In genomic region chr1:219189021-219189824, GRCh38 we compare ENCODE assay signal across 8 cellular contexts. TPM values are rescaled to one million over a fixed set of nuclear protein-coding genes. Genes with fewer than 3 reads are reported as not detected.
DNase-seq lines count a peak whose midpoint lies in the region; ATAC-seq and TF ChIP-seq lines count a peak whose summit lies in the region.

No MANE protein-coding gene starts in this region.

- H3K4me3 ChIP-seq in OCI-LY1 (ENCODE audit: low read depth, low read length, poor library complexity, severe bottlenecking) (no peak overlapping the region), foreskin fibroblast (ENCODE audit: low read depth in 1 of 2, low read length in 2 of 2) (no peak overlapping the region), thyroid gland (replicated peaks in 1 of 3) (no peak overlapping the region)

- H3K4me2 ChIP-seq in OCI-LY1 (ENCODE audit: low read length), result peak overlapping the region; percentile 12; the same call in 1 of the 2 replicates

- no peaks in the 10 kb centered on the region for H3K9me3 Mint-ChIP-seq in CD4-positive, alpha-beta T cell

- TF ChIP-seq CTCF in OCI-LY1 (IDR thresholded peaks at IDR 0.05; ENCODE audit: low read length) (no peak), foreskin fibroblast (IDR thresholded peaks at IDR 0.05; ENCODE audit: low read depth, low read length) (no peak), thyroid gland (IDR thresholded peaks at IDR 0.05) (no peak)
- TF ChIP-seq CTCF in CD4-positive, alpha-beta T cell (IDR thresholded peaks at IDR 0.05), result no peak

- no peak overlapping the region for H2AFZ ChIP-seq in OCI-LY1 (ENCODE audit: low read length)

- H4K20me1 ChIP-seq in OCI-LY1 (ENCODE audit: insufficient read depth, low read length), result no peaks in the 10 kb centered on the region

- no peaks in the 10 kb centered on the region for H3K9me2 ChIP-seq in OCI-LY1 (ENCODE audit: low read depth, low read length)

- peaks cover 36% of the 10 kb centered on the region for H3K4me1 Mint-ChIP-seq in CD4-positive, alpha-beta T cell (ENCODE audit: low read depth)

- no peak for TF ChIP-seq POLR2A in thyroid gland (IDR thresholded peaks at IDR 0.05)

- no peaks in the 10 kb centered on the region for H3K27me3 ChIP-seq in OCI-LY1 (ENCODE audit: insufficient read depth, low read length)
- no peaks in the 10 kb centered on the region for H3K27me3 ChIP-seq in thyroid gland
- H3K27me3 ChIP-seq in CD4-positive, alpha-beta T cell (ENCODE audit: control insufficient read depth, insufficient read depth, low read length), result no peaks in the 10 kb centered on the region

- H3K9ac ChIP-seq in OCI-LY1 (ENCODE audit: low read length), result no peak overlapping the region

- peaks cover 48% of the 10 kb centered on the region for H3K36me3 Mint-ChIP-seq in CD4-positive, alpha-beta T cell (ENCODE audit: low read depth)

- peak overlapping the region; percentile 41 for H3K27ac ChIP-seq in OCI-LY1 (ENCODE audit: low read depth, low read length, poor library complexity, severe bottlenecking)
- peak overlapping the region in 2 of 3 donors; percentile 15 to 36 for H3K27ac ChIP-seq in thyroid gland
- H3K27ac ChIP-seq in CD4-positive, alpha-beta T cell (ENCODE audit: low read depth, low read length), result no peak overlapping the region

- DNase-seq in foreskin fibroblast (peak; percentile 40 to 79), thyroid gland (no peak), DMS153 treated with DMSO at 0.1 percent for 48 hours (lab: John Stamatoyannopoulos, UW; ENCODE audit: unreplicated experiment) (no peak)
- no peak for DNase-seq in activated CD8-positive, alpha-beta memory T cell treated with anti-CD3 and anti-CD28 coated beads, Interleukin-2, amount 50 U/mL, for 4 hours
- no peak for DNase-seq in CD4-positive, alpha-beta T cell

- CTCF ChIA-PET in CD4-positive, alpha-beta T cell (lab: Charles Lee), result interaction anchor here (1.7 kb wide), 1 partner anchor 15 kb away, joined by 5 read pairs; the partner anchor contains the start of gene LYPLAL1

- no peak overlapping the region for H3K4me3 Mint-ChIP-seq in CD4-positive, alpha-beta T cell

- H3K27ac Mint-ChIP-seq in CD4-positive, alpha-beta T cell, result no peak overlapping the region

- H3F3A ChIP-seq in OCI-LY1 (ENCODE audit: insufficient read depth, low read length), result no peaks in the 10 kb centered on the region

- H3K9me3 ChIP-seq in OCI-LY1 (ENCODE audit: low read length) (no peaks in the 10 kb centered on the region), thyroid gland (no peaks in the 10 kb centered on the region)
- H3K9me3 ChIP-seq in CD4-positive, alpha-beta T cell (ENCODE audit: control insufficient read depth, low read length), result no peaks in the 10 kb centered on the region

- H3K36me3 ChIP-seq in OCI-LY1 (ENCODE audit: insufficient read depth, low read length), result peaks cover 31% of the 10 kb centered on the region; the same call in 1 of the 2 replicates
- no peaks in the 10 kb centered on the region for H3K36me3 ChIP-seq in thyroid gland

- H3K27me3 Mint-ChIP-seq in CD4-positive, alpha-beta T cell, result no peaks in the 10 kb centered on the region

- POLR2A ChIA-PET in CD4-positive, alpha-beta T cell (lab: Charles Lee), result interaction anchor here (2.2 kb wide), 1 partner anchor 16 kb away, joined by 9 read pairs; the partner anchor contains the start of gene LYPLAL1

- H3K79me2 ChIP-seq in OCI-LY1 (ENCODE audit: insufficient read depth, low read length), result peaks cover 38% of the 10 kb centered on the region

- intact Hi-C loops in thyroid gland (cut with DNase I), result no loop called here
- intact Hi-C loops in CD4-positive, alpha-beta T cell (cut with DNase I, micrococcal nuclease), result no loop called here

- ATAC-seq in GM18519 (IDR thresholded peaks at IDR 0.05; ENCODE audit: low FRiP score, unreplicated experiment), result peak; percentile 75
- peak; percentile 68 for ATAC-seq in HG02571 (IDR thresholded peaks at IDR 0.05; ENCODE audit: unreplicated experiment)
- ATAC-seq in CD4-positive, alpha-beta T cell (ENCODE audit: poor library complexity), result no peak

- H3K4me1 ChIP-seq in OCI-LY1 (ENCODE audit: insufficient read depth, low read length, severe bottlenecking) (peaks cover 33% of the 10 kb centered on the region), thyroid gland (peaks cover 10% of the 10 kb centered on the region in 2 donors)

RNA-seq across cellular contexts. Expression of gene LYPLAL1, which starts 15.5 kb away (rescaled TPM):
- total RNA-seq in thyroid gland, result 10 to 100 TPM; 32.1 to 49.4 (median 39.5) TPM
- total RNA-seq in CD4-positive, alpha-beta T cell, result 10 to 100 TPM in 1 of 2 experiments, 1 to 10 TPM in 1; 8.2 to 10.0 TPM

Comparison
In these comparisons a context has a peak if more than half of its experiments do, and no peak if none do; other contexts are left out.
1. DNase-seq: peak in foreskin fibroblast (2 of 2); none in thyroid gland (0 of 2), activated CD8-positive, alpha-beta memory T cell treated with anti-CD3 and anti-CD28 coated beads, Interleukin-2, amount 50 U/mL, for 4 hours (single experiment), CD4-positive, alpha-beta T cell (0 of 10) and DMS153 treated with DMSO at 0.1 percent for 48 hours (single experiment).